Comparison of ENCODE assay signal across 20 cellular contexts in the genomic region with DNA sequence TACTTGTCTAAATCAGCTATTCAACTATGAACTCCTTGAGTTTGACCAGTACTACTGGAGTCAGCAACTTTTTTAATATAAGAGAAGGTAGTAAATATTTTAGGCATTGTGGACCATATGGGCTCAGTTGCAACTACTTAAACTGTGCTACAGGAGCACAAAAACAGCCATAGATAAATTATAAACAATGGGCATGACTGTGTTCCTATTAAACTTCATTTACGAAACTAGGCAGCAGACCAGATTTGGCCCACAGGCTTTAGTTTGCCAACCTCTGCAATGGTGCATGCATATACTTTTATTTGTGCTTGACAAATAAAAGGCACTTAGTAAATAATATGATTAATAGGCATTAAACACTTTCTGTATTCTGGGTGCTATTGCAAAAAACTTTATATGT. TPM values are rescaled to one million over a fixed set of nuclear protein-coding genes. Genes with fewer than 3 reads are reported as not detected.
DNase-seq lines count a peak whose midpoint lies in the region; ATAC-seq, FAIRE-seq and TF ChIP-seq lines count a peak whose summit lies in the region.
"Had no signal": no experiment of that assay in that cellular context is flagged by ENCODE, and none has a peak within 500 bp of the region (broad histone marks: within the 10 kb centered on the region; RNA-seq: fewer than 3 reads in every experiment).

No MANE protein-coding gene starts in this region.

- peak overlapping the region; percentile 47; the same call in 1 of the 2 replicates for H3K4me2 ChIP-seq in GM12878 (ENCODE audit: control insufficient read depth, insufficient read depth)
- H3K4me2 ChIP-seq: BLaER1 treated with 17β-estradiol and CSF1 and Interleukin-3, amounts not matched to agents 10 nM and 100 nM had no signal

- SMC1A ChIA-PET in GM12878 (lab: Charles Lee; ENCODE audit: uncharacterized antibody, unreplicated experiment): no interaction called here

- no peak for FAIRE-seq in GM12878 (lab: Jason Lieb, UNC)
- FAIRE-seq: GM18507, HepG2 had no signal

- no peak overlapping the region for H2AFZ ChIP-seq in GM12878 (ENCODE audit: control insufficient read depth, low read depth, low read length)
- H2AFZ ChIP-seq: GM23248 had no signal

- 0 out of 4 replicates have a peak, but pooled peaks cover 0 to 2% of the 10 kb centered on the region in 2 experiments for H3K36me3 ChIP-seq in GM12878 (ENCODE audit: control insufficient read depth in 2 of 2, insufficient read depth in 2 of 2, low read length in 1 of 2)
- no peaks in the 10 kb centered on the region for H3K36me3 ChIP-seq in H7 (replicated peaks; ENCODE audit: control insufficient read depth, insufficient read depth, low read length)

- peaks cover 3% of the 10 kb centered on the region; the same call in 1 of the 2 replicates for H3K4me1 ChIP-seq in GM12878 (ENCODE audit: control insufficient read depth, insufficient read depth, low read length)

- no peaks in the 10 kb centered on the region for H4K20me1 ChIP-seq in GM12878 (ENCODE audit: control insufficient read depth, insufficient read depth)

- H3K79me2 ChIP-seq in GM12878 (ENCODE audit: control insufficient read depth, insufficient read depth, low read length): peaks cover 87% of the 10 kb centered on the region

- RAD21 ChIA-PET in GM12878 (lab: Charles Lee; ENCODE audit: unreplicated experiment): no interaction called here

- no peaks in the 10 kb centered on the region for H3K27me3 Mint-ChIP-seq in Calu3 (ENCODE audit: unreplicated experiment)
- H3K27me3 Mint-ChIP-seq: B cell, IgD-negative memory B cell had no signal

- peaks cover 9% of the 10 kb centered on the region for H3K4me1 Mint-ChIP-seq in Calu3 (ENCODE audit: low read depth, unreplicated experiment)

- BruUV-seq in GM12878 (replicated peaks; lab: Mats Ljungman, UMichigan) (no TSS peak), Calu3 (replicated peaks; lab: Mats Ljungman, UMichigan) (no TSS peak)

- in situ Hi-C loops in GM12878 (cut with MboI): loop anchor here (10.0 kb wide), 1 partner anchor 471 kb away; no protein-coding TSS in a partner anchor

- intact Hi-C loops in left ventricle myocardium superior (cut with micrococcal nuclease) (no loop called here), Right ventricle myocardium inferior (cut with DNase I) (no loop called here), GM12878 (cut with micrococcal nuclease; ENCODE audit: unreplicated experiment) (no loop called here), Calu3 (cut with micrococcal nuclease; ENCODE audit: unreplicated experiment) (no loop called here)

- no peak for TF ChIP-seq POLR2A in GM12878 (IDR thresholded peaks at IDR 0.05; ENCODE audit: low read depth, low read length)
- TF ChIP-seq POLR2A in GM18505 (IDR thresholded peaks at IDR 0.05; ENCODE audit: borderline replicate concordance, extremely low read depth, insufficient read depth, insufficient read length): no peak

- H3K9me3 Mint-ChIP-seq in Calu3 (ENCODE audit: low read depth, unreplicated experiment): no peaks in the 10 kb centered on the region
- H3K9me3 Mint-ChIP-seq: CD8-positive, alpha-beta T cell; IgD-negative memory B cell had no signal

- DNase-seq in left ventricle myocardium superior (no peak), Right ventricle myocardium inferior (ENCODE audit: missing footprints) (no peak), GM12878 (ENCODE audit: low read depth, low spot score) (no peak), pons (ENCODE audit: low spot score) (peak; percentile 11), Calu3 (no peak), H7 (no peak)
- DNase-seq: 8988T; CD8-positive, alpha-beta T cell; DMS 273 treated with DMSO at 0.1 percent for 48 hours; DMS53; DND-41; EL; GM23248; HCEC 1CT had no signal

- no peak overlapping the region for H3K4me3 Mint-ChIP-seq in Calu3 (ENCODE audit: low read depth, unreplicated experiment)
- H3K4me3 Mint-ChIP-seq: B cell; CD8-positive, alpha-beta T cell; IgD-negative memory B cell had no signal

- no peak overlapping the region for H3K27ac ChIP-seq in GM12878 (ENCODE audit: control insufficient read depth, insufficient read depth)
- H3K27ac ChIP-seq: BLaER1 treated with 17β-estradiol and CSF1 and Interleukin-3, amounts not matched to agents 10 nM and 100 nM; GM23248 had no signal

- WGBS in GM12878 (ENCODE audit: insufficient coverage, insufficient replicate concordance, low lambda C conversion rate, missing lambda C conversion rate): 100% methylated on average over 1 of the region's 1 CpG

- TF ChIP-seq CTCF in GM12878 (IDR thresholded peaks at IDR 0.05 in 2 of 3, conservative IDR thresholded peaks at IDR 0.05 in 1 of 3; ENCODE audit: control insufficient read depth in 2 of 3, extremely low read depth in 1 of 3, insufficient read depth in 1 of 3, low read depth in 3 of 3, low read length in 3 of 3) (no peak), Calu3 (IDR thresholded peaks at IDR 0.05; ENCODE audit: unreplicated experiment) (no peak)

- no peak for TF ChIP-seq EP300 in GM12878 (IDR thresholded peaks at IDR 0.05; ENCODE audit: borderline replicate concordance in 1 of 2, control insufficient read depth in 1 of 2, low read depth in 2 of 2, low read length in 2 of 2)

- peaks cover 2% of the 10 kb centered on the region for H3K9me3 ChIP-seq in GM12878 (replicated peaks; ENCODE audit: control insufficient read depth, insufficient read depth, low read length)

- CTCF ChIA-PET in GM12878 (lab: Yijun Ruan, JAX): interaction anchor here (1.0 kb wide), 1 partner anchor 39 kb away, joined by 5 read pairs; no protein-coding TSS in a partner anchor
- CTCF ChIA-PET in Calu3 (lab: Charles Lee): no interaction called here

- POLR2A ChIA-PET in GM12878 (lab: Charles Lee): no interaction called here

- no peak overlapping the region for H3K27ac Mint-ChIP-seq in Calu3 (ENCODE audit: unreplicated experiment)
- H3K27ac Mint-ChIP-seq: B cell; CD8-positive, alpha-beta T cell; IgD-negative memory B cell had no signal

- H3K27me3 ChIP-seq in GM12878 (replicated peaks in 1 of 2; ENCODE audit: control insufficient read depth in 2 of 2, insufficient read depth in 2 of 2, low read length in 1 of 2) (no peaks in the 10 kb centered on the region), H7 (ENCODE audit: control insufficient read depth, insufficient read depth, low read length) (no peaks in the 10 kb centered on the region)
- H3K27me3 ChIP-seq: BLaER1 treated with 17β-estradiol and CSF1 and Interleukin-3, amounts not matched to agents 10 nM and 100 nM had no signal

- no peak for TF ChIP-seq RAD21 in GM12878 (IDR thresholded peaks at IDR 0.05; ENCODE audit: insufficient read depth, low read depth, low read length)

- H3K9ac ChIP-seq in GM12878 (ENCODE audit: control insufficient read depth, insufficient read depth, low read length): no peak overlapping the region
- H3K9ac ChIP-seq: BLaER1 treated with 17β-estradiol and CSF1 and Interleukin-3, amounts not matched to agents 10 nM and 100 nM; GM23248 had no signal

- ATAC-seq in left ventricle myocardium superior (peak; percentile 15), Right ventricle myocardium inferior (no peak), GM12878 (no peak), GM18505 (IDR thresholded peaks at IDR 0.05; ENCODE audit: unreplicated experiment) (no peak)
- ATAC-seq: CD8-positive, alpha-beta T cell; HepG2 had no signal

- no peak overlapping the region for H3K4me3 ChIP-seq in GM12878
- no peak overlapping the region for H3K4me3 ChIP-seq in H7 (ENCODE audit: insufficient read depth, low read depth, low read length)
- H3K4me3 ChIP-seq: BLaER1 treated with 17β-estradiol and CSF1 and Interleukin-3, amounts not matched to agents 10 nM and 100 nM; GM23248 had no signal

- H3K36me3 Mint-ChIP-seq in Calu3 (ENCODE audit: insufficient read depth, unreplicated experiment): peaks cover 12% of the 10 kb centered on the region

TF ChIP-seq in GM12878, 131 proteins besides CTCF, POLR2A, EP300 and RAD21 (continues in another document):
- TF ChIP-seq NBN (IDR thresholded peaks at IDR 0.05): no peak
- no peak for TF ChIP-seq MEF2A (IDR thresholded peaks at IDR 0.05; ENCODE audit: insufficient read depth, low read depth, low read length)
- no peak for TF ChIP-seq GABPA (IDR thresholded peaks at IDR 0.05; ENCODE audit: low read depth)
- TF ChIP-seq SREBF2 (IDR thresholded peaks at IDR 0.05; ENCODE audit: low read length): no peak
- TF ChIP-seq ESRRA (IDR thresholded peaks at IDR 0.05; ENCODE audit: low read length): no peak

RNA-seq across cellular contexts. Expression of gene FNDC3A, which starts 7.6 kb away (rescaled TPM):
- 18.4 TPM for total RNA-seq in left ventricle myocardium superior
- 18.4 TPM for total RNA-seq in Right ventricle myocardium inferior
- 139 and 143 TPM in 2 replicates for total RNA-seq in GM12878 (2013; cell fraction: nucleolus; rRNA removed)
- 25.0 and 27.9 TPM in 2 replicates for total RNA-seq in GM12878 (2014; rRNA removed)
- 32.2 and 33.6 TPM in 2 replicates for total RNA-seq in GM12878 (2014; rRNA removed; fragmentation: Illumina TruSeq; extraction: Trizol)
- 23.6 and 26.2 TPM in 2 replicates for total RNA-seq in GM12878 (2021)
- 16.8 TPM for polyA plus RNA-seq in GM12878 (2011; ENCODE audit: low read depth)
- 46.4 and 63.8 TPM in 2 replicates for polyA plus RNA-seq in GM12878 (2011; rRNA removed)
- 20.2 and 24.0 TPM in 2 replicates for polyA plus RNA-seq in GM12878 (2011; cell fraction: cytosol; rRNA removed)
- polyA plus RNA-seq in GM12878 (2011; cell fraction: nucleus; rRNA removed): 44.8 and 48.2 TPM in 2 replicates
- polyA plus RNA-seq in GM12878 (2012): 17.2 and 24.4 TPM in 2 replicates
- 29.2 and 36.0 TPM in 2 replicates for polyA plus RNA-seq in GM12878 (2014; fragmentation: Illumina TruSeq; extraction: Trizol)
- 1 to 10 TPM; 6.3 to 8.4 TPM for polyA plus RNA-seq in GM12878 (2014; fragmentation: Nextera tagmentation; extraction: Ambion mirVana)
- polyA plus RNA-seq in GM12878 (2014; rRNA removed): 15.6 and 20.5 TPM in 2 replicates
- polyA plus RNA-seq in GM12878 (2016; fragmentation: Nextera tagmentation; extraction: Ambion mirVana): 10 to 100 TPM; 14.6 to 15.7 TPM
- 84.8 and 124 TPM in 2 replicates for polyA minus RNA-seq in GM12878 (2011; rRNA and poly(A)+ RNA removed)
- 18.0 and 19.6 TPM in 2 replicates for polyA minus RNA-seq in GM12878 (2011; cell fraction: cytosol; rRNA and poly(A)+ RNA removed)
- 46.8 and 64.9 TPM in 2 replicates for polyA minus RNA-seq in GM12878 (2011; cell fraction: nucleus; rRNA and poly(A)+ RNA removed)
- total RNA-seq in Calu3 (2022): 36.2 and 43.2 TPM in 2 replicates
- total RNA-seq in H7 (2014; rRNA removed; shearing (Covaris generic)): 22.8 and 38.0 TPM in 2 replicates
